14 cellular contexts compared by ENCODE assay signal in the genomic region with DNA sequence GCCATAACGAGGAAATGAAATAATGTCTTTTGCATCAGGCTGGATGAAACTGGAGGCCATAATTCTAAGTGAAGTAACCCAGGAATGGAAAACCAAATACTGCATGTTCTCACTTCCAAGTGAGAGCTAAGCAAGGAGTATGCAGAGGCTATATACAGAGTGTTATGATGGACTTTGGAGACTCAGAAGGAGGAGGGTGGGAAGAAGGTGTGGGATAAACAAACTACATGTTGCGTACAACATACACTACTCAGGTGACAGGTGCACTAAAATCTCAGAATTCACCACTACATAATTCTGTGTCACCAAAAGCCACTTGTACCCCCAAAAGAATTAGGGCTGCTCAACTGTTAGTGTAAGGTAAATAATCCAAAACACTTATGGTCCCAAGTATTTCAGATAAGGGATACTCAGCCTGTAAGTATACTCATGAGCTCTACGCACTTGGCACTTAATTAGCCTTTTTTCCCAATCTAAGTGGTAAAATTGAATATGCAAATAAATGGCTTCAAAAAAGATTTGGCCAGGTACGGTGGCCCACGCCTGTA. TPM values are rescaled to one million over a fixed set of nuclear protein-coding genes. Genes with fewer than 3 reads are reported as not detected.
DNase-seq lines count a peak whose midpoint lies in the region; ATAC-seq, FAIRE-seq and TF ChIP-seq lines count a peak whose summit lies in the region.
"Not testable (repeated sequence)": the region's sequence is repeated elsewhere in the genome, so short reads cannot be mapped to it uniquely, and the experiment has no call there.
"Had no signal": no experiment of that assay in that cellular context is flagged by ENCODE, and none has a peak within 500 bp of the region (broad histone marks: within the 10 kb centered on the region; RNA-seq: fewer than 3 reads in every experiment).

No MANE protein-coding gene starts in this region.

- peak; percentile 94 for ATAC-seq in left lung
- ATAC-seq in lower lobe of right lung: peak; percentile 87 to 96
- peak; percentile 60 for ATAC-seq in lung (ENCODE audit: insufficient read depth, low FRiP score)
- ATAC-seq in upper lobe of right lung: peak; percentile 80

- not testable (repeated sequence) for TF ChIP-seq POLR2A in H54 (IDR thresholded peaks at IDR 0.05; ENCODE audit: low read depth, low read length)

- not testable (repeated sequence) for H3K27me3 ChIP-seq in left lung; lower lobe of right lung (ENCODE audit: low read depth); lung (ENCODE audit: control insufficient read depth, insufficient read depth); upper lobe of right lung

- intact Hi-C loops in left lung (cut with DNase I); lower lobe of right lung (cut with DNase I); upper lobe of right lung (cut with DNase I): not testable (repeated sequence)

- TF ChIP-seq CTCF in left lung (IDR thresholded peaks at IDR 0.05); lower lobe of right lung (IDR thresholded peaks at IDR 0.05); lung (IDR thresholded peaks at IDR 0.05; ENCODE audit: control extremely low read depth, extremely low read depth); upper lobe of right lung (IDR thresholded peaks at IDR 0.05): not testable (repeated sequence)

- peak; percentile 66 for FAIRE-seq in H54 (lab: Jason Lieb, UNC)

- H3K9me3 ChIP-seq in left lung; lower lobe of right lung; lung (ENCODE audit: control insufficient read depth in 2 of 2, insufficient read depth in 1 of 2, low read length in 1 of 2); upper lobe of right lung: not testable (repeated sequence)

- H3K27ac ChIP-seq in left lung; lower lobe of right lung; lung (ENCODE audit: low read depth in 1 of 2, low read length in 1 of 2); upper lobe of right lung: not testable (repeated sequence)

- 77 to 85% methylated on average over 5 of the region's 5 CpGs for WGBS in lung, 2 donors

- H3K4me1 ChIP-seq in left lung; lower lobe of right lung; lung (ENCODE audit: control insufficient read depth in 2 of 2, insufficient read depth in 2 of 2, low read length in 2 of 2); upper lobe of right lung: not testable (repeated sequence)

- peak; percentile 0 for DNase-seq in DMS79 treated with DMSO at 0.1 percent for 48 hours (lab: John Stamatoyannopoulos, UW)
- DNase-seq in H54 (ENCODE audit: insufficient read length, low spot score); left lung; lower lobe of right lung; lung (ENCODE audit: low spot score); upper lobe of right lung: not testable (repeated sequence)

- not testable (repeated sequence) for H3K4me3 ChIP-seq in left lung, lower lobe of right lung, lung, upper lobe of right lung

- H3K36me3 ChIP-seq in left lung; lower lobe of right lung; lung (ENCODE audit: control insufficient read depth in 2 of 2, insufficient read depth in 2 of 2, low read length in 2 of 2); upper lobe of right lung: not testable (repeated sequence)

RNA-seq across cellular contexts. Expression of gene CD8B, which starts 20.5 kb away (rescaled TPM):
- total RNA-seq in left lung (1 to 10 TPM in 1 of 2 donors, not detected in 1; 3.6 TPM), lower lobe of right lung (1.5 TPM), lung (under 1 TPM; 0.28 to 0.77 TPM), upper lobe of right lung (2.1 TPM)
- 1 to 10 TPM; 1.5 to 2.1 TPM for polyA plus RNA-seq in lung
- total RNA-seq: A172, A673, B cell, Calu3, Daoy had no signal
- polyA plus RNA-seq: A549, AG04450, BJ had no signal

RNA-seq across cellular contexts. Expression of gene RGPD1, which starts 59.7 kb away (rescaled TPM):
- total RNA-seq in left lung (under 1 TPM in 1 of 2 donors, not detected in 1; 0.15 TPM), lower lobe of right lung (not detected), lung (1 to 10 TPM in 1 of 2 donors, not detected in 1; 9.1 TPM), upper lobe of right lung (not detected)
- polyA plus RNA-seq in lung: 1 to 10 TPM; 1.2 to 1.6 TPM
- total RNA-seq: Calu3, Daoy had no signal
- polyA plus RNA-seq: BJ had no signal
